Comparison of ENCODE assay signal across 9 cellular contexts in genomic region chr3:144128117-144128892, GRCh38.
DNase-seq lines count a peak whose midpoint lies in the region; ATAC-seq, FAIRE-seq and TF ChIP-seq lines count a peak whose summit lies in the region.
"Had no signal": no experiment of that assay in that cellular context is flagged by ENCODE, and none has a peak within 500 bp of the region (broad histone marks: within the 10 kb centered on the region; RNA-seq: fewer than 3 reads in every experiment).

No MANE protein-coding gene starts in this region.

- TF ChIP-seq CTCF in GM12864 (IDR thresholded peaks at IDR 0.05; ENCODE audit: low read depth, low read length, missing control alignments) (no peak), osteocyte (IDR thresholded peaks at IDR 0.05) (no peak)

- peaks cover 5% of the 10 kb centered on the region for H3K9me3 Mint-ChIP-seq in osteocyte (ENCODE audit: unreplicated experiment)

- DNase-seq in GM12864 (ENCODE audit: low read depth) (peak; percentile 62), cerebellar cortex (ENCODE audit: low spot score) (peak; percentile 62), cerebellar nuclear complex (lab: John Stamatoyannopoulos, UW) (no peak), small intestine (no peak), kidney glomerular epithelial cell (lab: John Stamatoyannopoulos, UW) (no peak), osteocyte (ENCODE audit: extremely low spot score, unreplicated experiment) (no peak)
- DNase-seq: upper lobe of right lung had no signal

- H3K4me1 Mint-ChIP-seq in osteocyte (ENCODE audit: unreplicated experiment): no peaks in the 10 kb centered on the region

- H3K27ac ChIP-seq in small intestine (ENCODE audit: low read depth in 1 of 2, low read length in 1 of 2): no peak overlapping the region
- H3K27ac ChIP-seq: upper lobe of right lung had no signal

- no peak for FAIRE-seq in small intestine (lab: Jason Lieb, UNC)

- H3K27me3 Mint-ChIP-seq in osteocyte (ENCODE audit: unreplicated experiment): no peaks in the 10 kb centered on the region

- no peaks in the 10 kb centered on the region for H3K36me3 Mint-ChIP-seq in osteocyte (ENCODE audit: unreplicated experiment)

- H3K27me3 ChIP-seq in small intestine (ENCODE audit: control insufficient read depth in 2 of 2, insufficient read depth in 2 of 2, low read length in 2 of 2): no peaks in the 10 kb centered on the region
- H3K27me3 ChIP-seq: upper lobe of right lung had no signal

- 25 to 48% (median 34%) methylated on average over 6 of the region's 6 CpGs for WGBS in small intestine, 3 donors

- ATAC-seq in GM19468 (IDR thresholded peaks at IDR 0.05; ENCODE audit: extremely low read depth, unreplicated experiment): peak; percentile 91
- ATAC-seq in HG03354 (IDR thresholded peaks at IDR 0.05; ENCODE audit: poor library complexity, severe bottlenecking, unreplicated experiment): peak; percentile 99
- ATAC-seq: upper lobe of right lung had no signal

- H3K27ac Mint-ChIP-seq in osteocyte (ENCODE audit: unreplicated experiment): no peak overlapping the region

- no peaks in the 10 kb centered on the region for H3K9me3 ChIP-seq in small intestine (ENCODE audit: control insufficient read depth, low read depth)
- H3K9me3 ChIP-seq: upper lobe of right lung had no signal

- H3K4me3 ChIP-seq in GM12864 (ENCODE audit: low read depth, low read length) (peak overlapping the region; percentile 48), small intestine (ENCODE audit: low read depth in 1 of 2, low read length in 2 of 2) (no peak overlapping the region)
- H3K4me3 ChIP-seq: upper lobe of right lung had no signal

- H3K4me1 ChIP-seq in small intestine (ENCODE audit: control insufficient read depth in 2 of 2, insufficient read depth in 1 of 2, low read depth in 1 of 2, low read length in 1 of 2): no peaks in the 10 kb centered on the region
- H3K4me1 ChIP-seq: upper lobe of right lung had no signal

- no peak overlapping the region for H3K4me3 Mint-ChIP-seq in osteocyte (ENCODE audit: unreplicated experiment)

- H3K36me3 ChIP-seq in small intestine (ENCODE audit: control insufficient read depth in 2 of 2, insufficient read depth in 2 of 2, low read length in 2 of 2): no peaks in the 10 kb centered on the region
- H3K36me3 ChIP-seq: upper lobe of right lung had no signal

Comparison
In these comparisons a context has a peak if more than half of its experiments do, and no peak if none do; other contexts are left out.
1. DNase-seq: peak in GM12864 (single experiment) and cerebellar cortex (single experiment); none in cerebellar nuclear complex (0 of 2), small intestine (single experiment), kidney glomerular epithelial cell (single experiment) and osteocyte (single experiment).